ENCODE assay signal across 8 cellular contexts in genomic region chr4:121801715-121802075, GRCh38. TPM values are rescaled to one million over a fixed set of nuclear protein-coding genes. Genes with fewer than 3 reads are reported as not detected.
DNase-seq lines count a peak whose midpoint lies in the region; ATAC-seq and TF ChIP-seq lines count a peak whose summit lies in the region.

No MANE protein-coding gene starts in this region.

- peak overlapping the region; percentile 89 for H3K27ac ChIP-seq in GM23248
- peak overlapping the region; percentile 84 to 95 (median 88) for H3K27ac ChIP-seq in gastrocnemius medialis

- H3K4me1 ChIP-seq in GM23248 (ENCODE audit: insufficient read depth) = peaks cover 19% of the 10 kb centered on the region
- peaks cover 17 to 20% of the 10 kb centered on the region in 2 donors for H3K4me1 ChIP-seq in gastrocnemius medialis

- CTCF ChIA-PET in T-cell (lab: Charles Lee) = interaction anchor here (0.6 to 2.6 kb wide), 5 partner anchors 23 to 931 kb away, joined by 3 to 9 read pairs (median 4); partner anchors contain the start of genes BBS12 (in 1 of the 2) and CCNA2 (in 1 of the 2)

- no peaks in the 10 kb centered on the region for H3K9me3 Mint-ChIP-seq in T-cell

- peak overlapping the region; percentile 98 for H2AFZ ChIP-seq in GM23248

- ATAC-seq in T-cell (replicated peaks in 1 of 4) = no peak
- no peak for ATAC-seq in gastrocnemius medialis

- H3K9me3 ChIP-seq in GM23248 (ENCODE audit: low read depth) (no peaks in the 10 kb centered on the region), gastrocnemius medialis (no peaks in the 10 kb centered on the region)

- peak overlapping the region; percentile 89 to 98 (median 94) for H3K4me3 Mint-ChIP-seq in T-cell

- peaks cover 39% of the 10 kb centered on the region for H3K36me3 ChIP-seq in GM23248 (ENCODE audit: low read depth)
- H3K36me3 ChIP-seq in gastrocnemius medialis = peaks cover 0 to 36% of the 10 kb centered on the region in 2 donors

- no peak for DNase-seq in GM23248
- DNase-seq in T-cell = no peak
- no peak for DNase-seq in foreskin fibroblast
- DNase-seq in gastrocnemius medialis = no peak
- no peak for DNase-seq in OCI-M2 (lab: John Stamatoyannopoulos, UW; ENCODE audit: unreplicated experiment)
- no peak for DNase-seq in NOMO-1 treated with DMSO at 0.1 percent for 48 hours (lab: John Stamatoyannopoulos, UW; ENCODE audit: unreplicated experiment)
- no peak for DNase-seq in midbrain (lab: John Stamatoyannopoulos, UW)
- no peak for DNase-seq in GM10266 (ENCODE audit: extremely low spot score)

- H3K36me3 Mint-ChIP-seq in T-cell = peaks cover 22% of the 10 kb centered on the region

- H3K27me3 Mint-ChIP-seq in T-cell = no peaks in the 10 kb centered on the region

- peak overlapping the region; percentile 94 for H3K4me2 ChIP-seq in GM23248 (ENCODE audit: unreplicated experiment)

- H3K9me2 ChIP-seq in GM23248 (ENCODE audit: insufficient read depth) = no peaks in the 10 kb centered on the region

- in situ Hi-C loops in GM23248 (cut with MboI) (no loop called here), gastrocnemius medialis (cut with MboI; ENCODE audit: low sequenced_read_pairs in 4 of 4) (loop anchor here in 1 of 4 donors (25.0 kb wide), 1 partner anchor 361 kb away; the partner anchor contains the start of gene BLTP1)

- H3F3A ChIP-seq in GM23248 (ENCODE audit: insufficient read depth) = peaks cover 4% of the 10 kb centered on the region; the same call in 1 of the 2 replicates

- H4K20me1 ChIP-seq in GM23248 (ENCODE audit: insufficient read depth) = no peaks in the 10 kb centered on the region

- H3K27ac Mint-ChIP-seq in T-cell = peak overlapping the region; percentile 99 to 100

- H3K4me3 ChIP-seq in GM23248 (peak overlapping the region; percentile 93), foreskin fibroblast (ENCODE audit: low read depth in 1 of 2, low read length in 2 of 2) (peak overlapping the region; percentile 93 to 94), gastrocnemius medialis (peak overlapping the region; percentile 82 to 95 (median 89))

- POLR2A ChIA-PET in T-cell (lab: Charles Lee) = interaction anchor here (1.3 to 1.4 kb wide), 4 partner anchors 20 to 106 kb away, joined by 3 to 6 read pairs (median 4); partner anchors contain the start of gene CCNA2 (in 1 of the 2)

- no peak for TF ChIP-seq POLR2A in gastrocnemius medialis (IDR thresholded peaks at IDR 0.05)

- peaks cover 42 to 52% (median 50%) of the 10 kb centered on the region in 3 donors for H3K4me1 Mint-ChIP-seq in T-cell

- peak overlapping the region; percentile 88 for H3K9ac ChIP-seq in GM23248

- TF ChIP-seq CTCF in foreskin fibroblast (IDR thresholded peaks at IDR 0.05; ENCODE audit: low read depth, low read length) (no peak), gastrocnemius medialis (IDR thresholded peaks at IDR 0.05 in 4 of 5, conservative IDR thresholded peaks at IDR 0.05 in 1 of 5) (no peak), GM10266 (IDR thresholded peaks at IDR 0.05; ENCODE audit: control insufficient read depth, insufficient read depth, low read depth, missing control alignments) (no peak)

- H3K27me3 ChIP-seq in GM23248 (replicated peaks; ENCODE audit: insufficient read depth) = no peaks in the 10 kb centered on the region
- H3K27me3 ChIP-seq in gastrocnemius medialis = no peaks in the 10 kb centered on the region

- intact Hi-C loops in gastrocnemius medialis (cut with DNase I; ENCODE audit: low total_unique reads) = loop anchor here (1.0 to 2.0 kb wide), 3 partner anchors 23 to 105 kb away; partner anchors contain the start of genes ANXA5 and BBS7

- H3K79me2 ChIP-seq in GM23248 (ENCODE audit: insufficient read depth) = peaks cover 49% of the 10 kb centered on the region

- WGBS in GM23248 (ENCODE audit: low coverage in 1 of 2, low lambda C conversion rate in 2 of 2, missing lambda C conversion rate in 2 of 2), 2 experiments = 0 to 1% methylated on average over 4 of the region's 4 CpGs

RNA-seq across cellular contexts. Expression of gene EXOSC9, which starts 0.6 kb away (rescaled TPM):
- total RNA-seq in GM23248 (2014; rRNA removed; shearing (Covaris generic)) = 44.1 and 48.4 TPM in 2 replicates
- polyA plus RNA-seq in GM23248 (2016; fragmentation: Nextera tagmentation; extraction: Ambion mirVana) = 37.9 and 41.9 TPM in 2 replicates
- total RNA-seq in T-cell (10 to 100 TPM; 32.2 to 57.7 (median 36.4) TPM), gastrocnemius medialis (10 to 100 TPM; 13.4 to 28.8 (median 19.9) TPM)

RNA-seq across cellular contexts. Expression of gene CCNA2, which starts 22.0 kb away (rescaled TPM):
- total RNA-seq in GM23248 (2014; rRNA removed; shearing (Covaris generic)) = 45.3 and 47.7 TPM in 2 replicates
- polyA plus RNA-seq in GM23248 (2016; fragmentation: Nextera tagmentation; extraction: Ambion mirVana) = 33.1 and 33.7 TPM in 2 replicates
- 1 to 10 TPM in 4 of 5 donors, under 1 TPM in 1; 0.72 to 2.0 (median 1.5) TPM for total RNA-seq in T-cell
- total RNA-seq in gastrocnemius medialis = under 1 TPM in 3 of 4 donors, not detected in 1; 0.20 to 0.60 (median 0.36) TPM

RNA-seq across cellular contexts. Expression of gene SMIM43, which starts 36.7 kb away (rescaled TPM):
- 3.4 and 3.5 TPM in 2 replicates for total RNA-seq in GM23248 (2014; rRNA removed; shearing (Covaris generic))
- polyA plus RNA-seq in GM23248 (2016; fragmentation: Nextera tagmentation; extraction: Ambion mirVana) = 1.4 TPM in 2 replicates
- total RNA-seq in T-cell (under 1 TPM in 1 of 5 donors, not detected in 4; 0.43 TPM), gastrocnemius medialis (not detected)

Comparison
In these comparisons a context has a peak if more than half of its experiments do, and no peak if none do; other contexts are left out.
1. RNA of gene CCNA2, which starts 22.0 kb away (total RNA-seq): 45.3 to 47.7 TPM in GM23248; 0.72 to 2.0 TPM in T-cell and 0.20 to 0.60 TPM in gastrocnemius medialis; every median in the first group is over 10 times any median in the second.
2. Peak in every context shown above with its lines, with median percentiles within 50 percentile points of each other: H3K4me3 ChIP-seq.